10 cellular contexts compared by ENCODE assay signal in the genomic region with DNA sequence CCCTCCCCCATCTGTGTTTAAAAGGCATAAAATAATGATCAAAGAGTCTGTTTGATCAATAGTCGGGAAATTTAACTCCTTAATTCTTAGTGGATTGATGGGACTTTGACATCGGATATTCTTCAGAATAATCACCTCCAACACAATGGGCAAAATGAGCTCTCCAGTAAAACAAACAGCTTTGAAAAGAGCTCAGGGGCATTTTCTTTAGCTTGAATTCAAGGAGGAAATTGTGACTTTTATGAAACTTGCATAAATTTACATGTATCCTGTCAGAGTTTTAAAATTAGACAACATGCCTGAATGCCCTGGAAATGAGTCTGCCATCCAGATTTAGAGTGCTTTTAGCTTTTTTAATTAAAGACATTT.
DNase-seq lines count a peak whose midpoint lies in the region; ATAC-seq and TF ChIP-seq lines count a peak whose summit lies in the region.
"Had no signal": no experiment of that assay in that cellular context is flagged by ENCODE, and none has a peak within 500 bp of the region (broad histone marks: within the 10 kb centered on the region; RNA-seq: fewer than 3 reads in every experiment).

No MANE protein-coding gene starts in this region.

- no peaks in the 10 kb centered on the region for H3K27me3 ChIP-seq in DOHH2 (ENCODE audit: control insufficient read depth, low read length)
- no peaks in the 10 kb centered on the region for H3K27me3 ChIP-seq in adipocyte (replicated peaks; ENCODE audit: control insufficient read depth, insufficient read depth, low read length)
- no peaks in the 10 kb centered on the region for H3K27me3 ChIP-seq in MM.1S (replicated peaks; ENCODE audit: insufficient read depth, low read length)
- H3K27me3 ChIP-seq: adrenal gland had no signal

- no peak overlapping the region for H2AFZ ChIP-seq in MM.1S (ENCODE audit: low read length)

- peak overlapping the region; percentile 45 for H3K4me3 Mint-ChIP-seq in osteocyte (ENCODE audit: unreplicated experiment)

- intact Hi-C loops in sciatic nerve (cut with DNase I): no loop called here

- peak overlapping the region; percentile 90 for H3K27ac Mint-ChIP-seq in osteocyte (ENCODE audit: unreplicated experiment)

- H4K20me1 ChIP-seq in DOHH2 (ENCODE audit: control insufficient read depth, insufficient read depth, low read depth, low read length) (no peaks in the 10 kb centered on the region), MM.1S (ENCODE audit: insufficient read depth, low read length) (no peaks in the 10 kb centered on the region)

- no peak for TF ChIP-seq CTCF in DOHH2 (IDR thresholded peaks at IDR 0.05; ENCODE audit: low read depth, low read length, poor library complexity, severe bottlenecking)
- no peak for TF ChIP-seq CTCF in osteocyte (IDR thresholded peaks at IDR 0.05)
- no peak for TF ChIP-seq CTCF in MM.1S (IDR thresholded peaks at IDR 0.05; ENCODE audit: low read length)

- H3K27ac ChIP-seq in DOHH2 (ENCODE audit: low read depth, low read length): no peak overlapping the region
- H3K27ac ChIP-seq in MM.1S (ENCODE audit: low read length): no peak overlapping the region
- H3K27ac ChIP-seq: adrenal gland had no signal

- H3K36me3 Mint-ChIP-seq in osteocyte (ENCODE audit: unreplicated experiment): peaks cover 17% of the 10 kb centered on the region

- H3K27me3 Mint-ChIP-seq in osteocyte (ENCODE audit: unreplicated experiment): no peaks in the 10 kb centered on the region

- peaks cover 26% of the 10 kb centered on the region for H3K36me3 ChIP-seq in DOHH2 (ENCODE audit: control insufficient read depth, low read length)
- H3K36me3 ChIP-seq in adipocyte (ENCODE audit: control insufficient read depth, insufficient read depth, low read length, severe bottlenecking): no peaks in the 10 kb centered on the region
- H3K36me3 ChIP-seq in MM.1S (replicated peaks; ENCODE audit: insufficient read depth, low read length): no peaks in the 10 kb centered on the region; the same call in 1 of the 2 replicates
- H3K36me3 ChIP-seq: adrenal gland had no signal

- ATAC-seq in sciatic nerve (no peak), GM18907 (IDR thresholded peaks at IDR 0.05; ENCODE audit: unreplicated experiment) (no peak)

- peaks cover 67% of the 10 kb centered on the region for H3K79me2 ChIP-seq in DOHH2 (ENCODE audit: control insufficient read depth, low read length)
- peaks cover 97% of the 10 kb centered on the region for H3K79me2 ChIP-seq in MM.1S (ENCODE audit: low read length)

- H3F3A ChIP-seq in DOHH2 (ENCODE audit: control insufficient read depth, insufficient read depth) (0 out of 2 replicates have a peak, but pooled peaks cover 2% of the 10 kb centered on the region), MM.1S (ENCODE audit: insufficient read depth, low read length) (no peaks in the 10 kb centered on the region)

- H3K9me3 Mint-ChIP-seq in osteocyte (ENCODE audit: unreplicated experiment): no peaks in the 10 kb centered on the region

- H3K4me1 ChIP-seq in DOHH2 (ENCODE audit: control insufficient read depth, low read length) (peaks cover 81% of the 10 kb centered on the region), adipocyte (ENCODE audit: control insufficient read depth, insufficient read depth, low read length) (peaks cover 72% of the 10 kb centered on the region), MM.1S (ENCODE audit: low read length) (peaks cover 5% of the 10 kb centered on the region; the same call in 1 of the 2 replicates)

- peaks cover 66% of the 10 kb centered on the region for H3K4me1 Mint-ChIP-seq in osteocyte (ENCODE audit: unreplicated experiment)

- H3K9me2 ChIP-seq in DOHH2 (replicated peaks; ENCODE audit: control insufficient read depth, low read length): no peaks in the 10 kb centered on the region
- H3K9me2 ChIP-seq in MM.1S (replicated peaks; ENCODE audit: insufficient read depth, low read length): no peaks in the 10 kb centered on the region

- H3K9ac ChIP-seq in adipocyte (ENCODE audit: low read length) (peak overlapping the region; percentile 78), MM.1S (ENCODE audit: low read length) (no peak overlapping the region)

- peak overlapping the region; percentile 38 for H3K4me3 ChIP-seq in DOHH2 (ENCODE audit: low read length)
- H3K4me3 ChIP-seq in adipocyte (ENCODE audit: low read length): peak overlapping the region; percentile 2
- no peak overlapping the region for H3K4me3 ChIP-seq in MM.1S (ENCODE audit: low read length)
- H3K4me3 ChIP-seq: adrenal gland had no signal

- DNase-seq in NAMALWA (ENCODE audit: low spot score): peak; percentile 50
- no peak for DNase-seq in adipocyte (ENCODE audit: low read depth)
- DNase-seq in osteocyte (ENCODE audit: extremely low spot score, unreplicated experiment): no peak
- no peak for DNase-seq in sciatic nerve (ENCODE audit: low spot score)
- DNase-seq in COLO668 (lab: John Stamatoyannopoulos, UW; ENCODE audit: unreplicated experiment): no peak
- no peak for DNase-seq in MM.1S
- DNase-seq: adrenal gland, DMS79 had no signal

- H3K9me3 ChIP-seq in DOHH2 (ENCODE audit: control insufficient read depth, insufficient read depth, low read length): 0 out of 2 replicates have a peak, but pooled peaks cover 6% of the 10 kb centered on the region
- H3K9me3 ChIP-seq in adipocyte (ENCODE audit: control insufficient read depth, low read length): peaks cover 8% of the 10 kb centered on the region
- H3K9me3 ChIP-seq in MM.1S (replicated peaks; ENCODE audit: insufficient read depth, low read length): no peaks in the 10 kb centered on the region
- H3K9me3 ChIP-seq: adrenal gland had no signal

- peak overlapping the region; percentile 61 for H3K4me2 ChIP-seq in DOHH2 (ENCODE audit: low read length)
- H3K4me2 ChIP-seq in MM.1S (ENCODE audit: low read depth, low read length): no peak overlapping the region
